ENCODE assay signal across 14 cellular contexts in genomic region chr4:5955201-5955821, GRCh38.
DNase-seq lines count a peak whose midpoint lies in the region; ATAC-seq, FAIRE-seq and TF ChIP-seq lines count a peak whose summit lies in the region.
"Had no signal": no experiment of that assay in that cellular context is flagged by ENCODE, and none has a peak within 500 bp of the region (broad histone marks: within the 10 kb centered on the region; RNA-seq: fewer than 3 reads in every experiment).

No MANE protein-coding gene starts in this region.

- FAIRE-seq in HepG2 (lab: Jason Lieb, UNC), result no peak
- FAIRE-seq: HTR-8/SVneo had no signal

- no peaks in the 10 kb centered on the region for H3K36me3 Mint-ChIP-seq in CD4-positive, alpha-beta memory T cell
- H3K36me3 Mint-ChIP-seq: stimulated activated memory B cell treated with anti-CD40 and anti-IgM and Interleukin-4, amounts not matched to agents 10 μg/mL and 1 μg/mL and 100 μg/mL, for 72 hours had no signal

- no peaks in the 10 kb centered on the region for H3K79me2 ChIP-seq in HepG2 (ENCODE audit: insufficient read depth, low read length)
- H3K79me2 ChIP-seq: parathyroid adenoma had no signal

- CTCF ChIA-PET in HepG2 (lab: Yijun Ruan, JAX; ENCODE audit: low intra/inter-chr PET ratio, low total read pairs), result no interaction called here
- CTCF ChIA-PET in CD4-positive, alpha-beta memory T cell (lab: Charles Lee; ENCODE audit: partially characterized antibody), result no interaction called here

- DNase-seq in HepG2 (ENCODE audit: low spot score) (no peak), right lobe of liver (no peak), NCI-H2196 (lab: John Stamatoyannopoulos, UW; ENCODE audit: unreplicated experiment) (peak; percentile 84), dermis blood vessel endothelial cell (peak; percentile 47), mucosa of descending colon (no peak)
- DNase-seq in CD4-positive, alpha-beta memory T cell, result no peak
- DNase-seq: activated T-cell treated with anti-CD3 and anti-CD28 coated beads, Interleukin-2, amount 50 U/mL, for 1 hour; mammary epithelial cell; NCI-H1105 had no signal

- intact Hi-C loops in HepG2 (cut with micrococcal nuclease; ENCODE audit: unreplicated experiment), result no loop called here
- intact Hi-C loops in right lobe of liver (cut with DNase I), result no loop called here
- intact Hi-C loops in mucosa of descending colon (cut with DNase I, micrococcal nuclease), result no loop called here
- intact Hi-C loops in CD4-positive, alpha-beta memory T cell (cut with micrococcal nuclease), result no loop called here

- H3K4me2 ChIP-seq in HepG2 (ENCODE audit: low read depth, low read length), result no peak overlapping the region

- H3K27ac Mint-ChIP-seq in CD4-positive, alpha-beta memory T cell, result peak overlapping the region in 1 of 7 donors; percentile 37
- H3K27ac Mint-ChIP-seq: stimulated activated memory B cell treated with anti-CD40 and anti-IgM and Interleukin-4, amounts not matched to agents 10 μg/mL and 1 μg/mL and 100 μg/mL, for 72 hours had no signal

- peaks cover 0 to 3% (median 0%) of the 10 kb centered on the region in 8 donors for H3K9me3 Mint-ChIP-seq in CD4-positive, alpha-beta memory T cell
- H3K9me3 Mint-ChIP-seq: stimulated activated memory B cell treated with anti-CD40 and anti-IgM and Interleukin-4, amounts not matched to agents 10 μg/mL and 1 μg/mL and 100 μg/mL, for 72 hours had no signal

- H4K20me1 ChIP-seq in HepG2 (ENCODE audit: insufficient read depth, low read length), result no peaks in the 10 kb centered on the region

- BruUV-seq in HepG2 (replicated peaks; lab: Mats Ljungman, UMichigan), result no TSS peak

- H2AFZ ChIP-seq in HepG2 (ENCODE audit: low read length), result no peak overlapping the region
- H2AFZ ChIP-seq: parathyroid adenoma had no signal

- TF ChIP-seq POLR2A in HepG2 (IDR thresholded peaks at IDR 0.05; ENCODE audit: insufficient read depth in 1 of 2, low read depth in 2 of 2, low read length in 2 of 2) (no peak), right lobe of liver (IDR thresholded peaks at IDR 0.05) (no peak)

- peaks cover 8 to 81% of the 10 kb centered on the region in 2 experiments for H3K27me3 ChIP-seq in HepG2 (ENCODE audit: control insufficient read depth in 1 of 2, insufficient read depth in 2 of 2, low read length in 2 of 2)
- H3K27me3 ChIP-seq in right lobe of liver, result no peaks in the 10 kb centered on the region
- no peaks in the 10 kb centered on the region for H3K27me3 ChIP-seq in CD4-positive, alpha-beta memory T cell (ENCODE audit: insufficient read depth, low read length)

- no peak for TF ChIP-seq RAD21 in HepG2 (CRISPR knock-in tag; IDR thresholded peaks at IDR 0.05)

- POLR2A ChIA-PET in HepG2 (lab: Yijun Ruan, JAX), result no interaction called here
- POLR2A ChIA-PET in CD4-positive, alpha-beta memory T cell (lab: Charles Lee; ENCODE audit: partially characterized antibody), result no interaction called here

- 14% methylated on average over 7 of the region's 18 CpGs for WGBS in HepG2 (ENCODE audit: low lambda C conversion rate)
- WGBS in right lobe of liver (ENCODE audit: insufficient coverage, low coverage, low lambda C conversion rate, missing lambda C conversion rate), result 78% methylated on average over 6 of the region's 18 CpGs

- no peak overlapping the region for H3K9ac ChIP-seq in HepG2 (ENCODE audit: insufficient read depth, low read depth, low read length)
- H3K9ac ChIP-seq: parathyroid adenoma had no signal

- H3K27ac ChIP-seq in HepG2 (ENCODE audit: extremely low read length, insufficient read depth, low read length) (no peak overlapping the region), right lobe of liver (no peak overlapping the region)
- H3K27ac ChIP-seq in CD4-positive, alpha-beta memory T cell (ENCODE audit: low read depth, low read length), result no peak overlapping the region
- H3K27ac ChIP-seq: parathyroid adenoma had no signal

- H3K4me1 ChIP-seq in HepG2 (ENCODE audit: insufficient read depth, low read length) (0 out of 2 replicates have a peak, but pooled peaks cover 6% of the 10 kb centered on the region), right lobe of liver (no peaks in the 10 kb centered on the region), mucosa of descending colon (ENCODE audit: low read depth) (no peaks in the 10 kb centered on the region)
- H3K4me1 ChIP-seq in CD4-positive, alpha-beta memory T cell (ENCODE audit: insufficient read depth, low read length), result no peaks in the 10 kb centered on the region
- H3K4me1 ChIP-seq: parathyroid adenoma had no signal

- H3K36me3 ChIP-seq in HepG2 (replicated peaks in 1 of 2; ENCODE audit: control insufficient read depth in 1 of 2, insufficient read depth in 2 of 2, low read length in 2 of 2) (no peaks in the 10 kb centered on the region; a peak in 1 of 5 replicates), right lobe of liver (no peaks in the 10 kb centered on the region), mucosa of descending colon (ENCODE audit: low read depth) (no peaks in the 10 kb centered on the region)
- H3K36me3 ChIP-seq in CD4-positive, alpha-beta memory T cell (ENCODE audit: insufficient read depth, low read length), result no peaks in the 10 kb centered on the region

- TF ChIP-seq CTCF in HepG2 (CRISPR knock-in tag; IDR thresholded peaks at IDR 0.05) (no peak), right lobe of liver (IDR thresholded peaks at IDR 0.05) (no peak), mucosa of descending colon (IDR thresholded peaks at IDR 0.05) (no peak)

- H3K4me3 Mint-ChIP-seq in CD4-positive, alpha-beta memory T cell, result no peak overlapping the region
- H3K4me3 Mint-ChIP-seq: stimulated activated memory B cell treated with anti-CD40 and anti-IgM and Interleukin-4, amounts not matched to agents 10 μg/mL and 1 μg/mL and 100 μg/mL, for 72 hours had no signal

- H3K9me3 ChIP-seq in HepG2 (ENCODE audit: low read length) (no peaks in the 10 kb centered on the region), right lobe of liver (no peaks in the 10 kb centered on the region), mucosa of descending colon (no peaks in the 10 kb centered on the region)
- H3K9me3 ChIP-seq in CD4-positive, alpha-beta memory T cell (ENCODE audit: control insufficient read depth in 1 of 2, low read length in 2 of 2), result no peaks in the 10 kb centered on the region

- peaks cover 0 to 2% (median 0%) of the 10 kb centered on the region in 4 donors for H3K4me1 Mint-ChIP-seq in CD4-positive, alpha-beta memory T cell
- H3K4me1 Mint-ChIP-seq: stimulated activated memory B cell treated with anti-CD40 and anti-IgM and Interleukin-4, amounts not matched to agents 10 μg/mL and 1 μg/mL and 100 μg/mL, for 72 hours had no signal

- in situ Hi-C loops in HepG2 (cut with HindIII; ENCODE audit: extremely low pct_ligation_motif_present, low pct_unique_long_range_greater_than_20kb), result no loop called here

- H3K4me3 ChIP-seq in HepG2 (replicated peaks in 1 of 3; ENCODE audit: insufficient read depth in 1 of 3, low read depth in 2 of 3, low read length in 3 of 3), result no peak overlapping the region
- H3K4me3 ChIP-seq in right lobe of liver, result no peak overlapping the region
- no peak overlapping the region for H3K4me3 ChIP-seq in mucosa of descending colon
- H3K4me3 ChIP-seq in CD4-positive, alpha-beta memory T cell (ENCODE audit: low read length in 2 of 2), result no peak overlapping the region

- ATAC-seq in HepG2 (no peak; the same call in 2 of the 3 replicates), right lobe of liver (no peak), mucosa of descending colon (no peak), HG03457 (IDR thresholded peaks at IDR 0.05; ENCODE audit: unreplicated experiment) (no peak), HG02938 (IDR thresholded peaks at IDR 0.05; ENCODE audit: unreplicated experiment) (no peak)
- ATAC-seq: stimulated activated memory B cell treated with anti-CD40 and anti-IgM and Interleukin-4, amounts not matched to agents 10 μg/mL and 1 μg/mL and 100 μg/mL, for 72 hours had no signal

- TF ChIP-seq EP300 in HepG2 (IDR thresholded peaks at IDR 0.05; ENCODE audit: low read depth in 2 of 2, low read length in 2 of 2) (no peak), HepG2 (CRISPR knock-in tag; IDR thresholded peaks at IDR 0.05; ENCODE audit: borderline replicate concordance) (no peak)

- H3K27me3 Mint-ChIP-seq in CD4-positive, alpha-beta memory T cell, result peaks cover 4 to 5% of the 10 kb centered on the region in 2 donors
- H3K27me3 Mint-ChIP-seq: stimulated activated memory B cell treated with anti-CD40 and anti-IgM and Interleukin-4, amounts not matched to agents 10 μg/mL and 1 μg/mL and 100 μg/mL, for 72 hours had no signal

TF ChIP-seq in HepG2, 621 proteins besides CTCF, POLR2A, EP300 and RAD21:
- TF ChIP-seq FIP1L1 (IDR thresholded peaks at IDR 0.05; ENCODE audit: borderline replicate concordance, insufficient read depth, low read depth, low read length), result no peak
- TF ChIP-seq CREB1 (IDR thresholded peaks at IDR 0.05), result 0 out of 2 replicates have a peak, but pooled peaks have one; percentile 4
- no peak for TF ChIP-seq CREB1 (CRISPR knock-in tag; IDR thresholded peaks at IDR 0.05)
- no peak for TF ChIP-seq FOXJ3 (CRISPR knock-in tag; IDR thresholded peaks at IDR 0.05; ENCODE audit: borderline replicate concordance)
- no peak for TF ChIP-seq DMAP1 (CRISPR knock-in tag; IDR thresholded peaks at IDR 0.05)

Comparison
In these comparisons a context has a peak if more than half of its experiments do, and no peak if none do; other contexts are left out.
1. DNase-seq: peak in NCI-H2196 (single experiment) and dermis blood vessel endothelial cell (single experiment); none in HepG2 (single experiment), right lobe of liver (0 of 3), mucosa of descending colon (0 of 3) and CD4-positive, alpha-beta memory T cell (0 of 5).